19 cellular contexts compared by ENCODE assay signal in the genomic region with DNA sequence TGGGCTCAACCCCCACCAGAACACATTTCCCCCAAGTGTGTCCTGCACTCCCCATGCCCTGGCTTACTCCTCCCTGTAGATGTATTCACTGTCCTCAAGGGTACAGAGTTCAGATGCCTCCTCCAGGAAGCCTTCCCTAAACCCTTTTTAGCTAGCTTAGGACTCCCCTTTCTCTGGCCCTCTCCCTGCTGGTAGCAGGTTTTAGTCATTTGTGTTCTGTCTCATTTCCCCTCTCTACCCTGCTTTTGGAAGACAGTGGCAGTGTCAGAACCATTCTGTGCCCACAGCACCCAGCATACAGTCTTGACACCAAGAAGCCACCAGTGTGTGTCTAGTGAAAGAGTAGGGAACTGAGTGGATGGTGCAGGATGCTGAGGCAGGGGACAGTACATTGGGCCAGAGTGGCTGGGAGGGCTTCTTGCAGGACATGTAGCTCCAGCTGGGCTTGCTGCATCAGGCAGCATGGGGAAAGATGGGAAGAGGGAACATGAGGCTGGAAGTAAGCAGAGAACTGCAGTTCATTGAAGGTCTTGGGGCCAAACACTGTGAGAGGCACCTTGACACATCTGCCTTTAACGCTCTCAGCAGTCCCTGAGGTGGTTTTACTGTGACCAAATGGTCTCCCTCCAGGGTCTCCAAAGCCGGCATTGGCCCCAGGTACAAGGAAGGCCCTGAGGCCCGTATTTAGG. TPM values are rescaled to one million over a fixed set of nuclear protein-coding genes. Genes with fewer than 3 reads are reported as not detected.
DNase-seq lines count a peak whose midpoint lies in the region; ATAC-seq and TF ChIP-seq lines count a peak whose summit lies in the region.
"Had no signal": no experiment of that assay in that cellular context is flagged by ENCODE, and none has a peak within 500 bp of the region (broad histone marks: within the 10 kb centered on the region; RNA-seq: fewer than 3 reads in every experiment).

No MANE protein-coding gene starts in this region.

- H3K27me3 Mint-ChIP-seq in CD8-positive, alpha-beta memory T cell = peaks cover 27 to 40% of the 10 kb centered on the region in 2 donors
- H3K27me3 Mint-ChIP-seq in activated B cell treated with CpG ODN at 0.5 μM for 24 hours = peaks cover 38% of the 10 kb centered on the region
- H3K27me3 Mint-ChIP-seq in naive thymus-derived CD8-positive, alpha-beta T cell = peaks cover 3 to 21% (median 14%) of the 10 kb centered on the region in 5 donors
- H3K27me3 Mint-ChIP-seq in activated T-cell treated with anti-CD3 and anti-CD28 coated beads, Interleukin-2, amount 50 U/mL, for 72 hours (ENCODE audit: low read depth) = peaks cover 45% of the 10 kb centered on the region

- H3K4me1 Mint-ChIP-seq in CD8-positive, alpha-beta memory T cell = peaks cover 13 to 24% (median 15%) of the 10 kb centered on the region in 3 donors
- peaks cover 31% of the 10 kb centered on the region for H3K4me1 Mint-ChIP-seq in activated B cell treated with CpG ODN at 0.5 μM for 24 hours
- H3K4me1 Mint-ChIP-seq in naive thymus-derived CD8-positive, alpha-beta T cell = peaks cover 7 to 48% (median 42%) of the 10 kb centered on the region in 4 donors
- H3K4me1 Mint-ChIP-seq in activated T-cell treated with anti-CD3 and anti-CD28 coated beads, Interleukin-2, amount 50 U/mL, for 72 hours (ENCODE audit: low read depth) = peaks cover 30% of the 10 kb centered on the region

- H3K4me1 ChIP-seq in CD8-positive, alpha-beta memory T cell (ENCODE audit: insufficient read depth, low read length) = peaks cover 30% of the 10 kb centered on the region

- TF ChIP-seq CTCF in 22Rv1 (IDR thresholded peaks at IDR 0.05) (no peak), activated B cell treated with CpG ODN at 0.5 μM for 24 hours (IDR thresholded peaks at IDR 0.05) (no peak), dorsolateral prefrontal cortex (IDR thresholded peaks at IDR 0.05 in 54 of 56, conservative IDR thresholded peaks at IDR 0.05 in 2 of 56; ENCODE audit: low read depth in 1 of 56, partially characterized antibody in 56 of 56) (no peak)

- CTCF ChIA-PET in CD8-positive, alpha-beta memory T cell (lab: Charles Lee) = no interaction called here
- CTCF ChIA-PET in activated B cell treated with CpG ODN at 0.5 μM for 24 hours (lab: Charles Lee) = no interaction called here

- H3K9me3 ChIP-seq in CD8-positive, alpha-beta memory T cell (ENCODE audit: low read length) = no peaks in the 10 kb centered on the region
- H3K9me3 ChIP-seq: gastroesophageal sphincter, ovary, uterus had no signal

- H3K27ac Mint-ChIP-seq in CD8-positive, alpha-beta memory T cell = peak overlapping the region in 5 of 8 donors; percentile 0 to 78 (median 3)
- no peak overlapping the region for H3K27ac Mint-ChIP-seq in activated B cell treated with CpG ODN at 0.5 μM for 24 hours
- peak overlapping the region in 6 of 10 donors; percentile 0 to 90 (median 14) for H3K27ac Mint-ChIP-seq in naive thymus-derived CD8-positive, alpha-beta T cell
- no peak overlapping the region for H3K27ac Mint-ChIP-seq in activated T-cell treated with anti-CD3 and anti-CD28 coated beads, Interleukin-2, amount 50 U/mL, for 72 hours
- H3K27ac Mint-ChIP-seq: activated CD8-positive, alpha-beta T cell treated with anti-CD3 and anti-CD28 coated beads, Interleukin-2, amount 10 ng/mL, durations not matched to agents 7 days and 5 days; activated T-helper 2 cell treated with anti-CD3 and anti-CD28 coated beads, Interferon-gamma antibody, Interleukin-2, Interleukin-4, amounts not matched to agents 10 μg/mL and 5 μg/mL and 100 μg/mL, durations not matched to agents 14 hours and 24 hours and 36 hours had no signal

- 0 out of 2 replicates have a peak overlapping the region, but pooled peaks have one; percentile 18 for H3K27ac ChIP-seq in 22Rv1
- H3K27ac ChIP-seq in CD8-positive, alpha-beta memory T cell (ENCODE audit: low read depth, low read length) = no peak overlapping the region
- peak overlapping the region in 14 of 59 donors; percentile 3 to 83 (median 35) for H3K27ac ChIP-seq in dorsolateral prefrontal cortex
- H3K27ac ChIP-seq: uterus had no signal

- H3K36me3 ChIP-seq in CD8-positive, alpha-beta memory T cell (ENCODE audit: insufficient read depth, low read length) = no peaks in the 10 kb centered on the region
- H3K36me3 ChIP-seq: gastroesophageal sphincter, ovary, uterus had no signal

- H3K36me3 Mint-ChIP-seq in CD8-positive, alpha-beta memory T cell = no peaks in the 10 kb centered on the region
- no peaks in the 10 kb centered on the region for H3K36me3 Mint-ChIP-seq in activated B cell treated with CpG ODN at 0.5 μM for 24 hours (ENCODE audit: low read depth)
- H3K36me3 Mint-ChIP-seq in naive thymus-derived CD8-positive, alpha-beta T cell = no peaks in the 10 kb centered on the region
- H3K36me3 Mint-ChIP-seq in activated T-cell treated with anti-CD3 and anti-CD28 coated beads, Interleukin-2, amount 50 U/mL, for 72 hours (ENCODE audit: insufficient read depth in 2 of 2) = no peaks in the 10 kb centered on the region

- ATAC-seq in activated B cell treated with CpG ODN at 0.5 μM for 24 hours (ENCODE audit: low read depth) (no peak), HG03469 (IDR thresholded peaks at IDR 0.05; ENCODE audit: unreplicated experiment) (no peak), HG02870 (IDR thresholded peaks at IDR 0.05; ENCODE audit: unreplicated experiment) (no peak)
- ATAC-seq in naive thymus-derived CD8-positive, alpha-beta T cell = no peak
- ATAC-seq in activated T-cell treated with anti-CD3 and anti-CD28 coated beads, Interleukin-2, amount 50 U/mL, for 72 hours (replicated peaks in 1 of 2) = no peak
- ATAC-seq: activated CD8-positive, alpha-beta T cell treated with anti-CD3 and anti-CD28 coated beads, Interleukin-2, amount 10 ng/mL, durations not matched to agents 7 days and 5 days; gastroesophageal sphincter; PC-3; SK-N-SH treated with all-trans-retinoic acid at 6 μM for 48 hours; stimulated activated naive CD8-positive, alpha-beta T cell treated with anti-CD3 and anti-CD28 coated beads, Interleukin-15, Interleukin-2, amounts not matched to agents 100 U/mL and 50 U/mL, for 24 hours had no signal

- intact Hi-C loops in activated B cell treated with CpG ODN at 0.5 μM for 24 hours (cut with micrococcal nuclease) = loop anchor here (10.0 kb wide), 2 partner anchors 671 to 1571 kb away; no protein-coding TSS in a partner anchor
- intact Hi-C loops in dorsolateral prefrontal cortex (cut with DNase I) = loop anchor here (2.0 to 5.0 kb wide), 2 partner anchors 53 to 54 kb away; no protein-coding TSS in a partner anchor

- POLR2A ChIA-PET in CD8-positive, alpha-beta memory T cell (lab: Charles Lee) = no interaction called here
- POLR2A ChIA-PET in activated B cell treated with CpG ODN at 0.5 μM for 24 hours (lab: Charles Lee) = interaction anchor here (1.0 kb wide), 1 partner anchor 18 kb away, joined by 3 read pairs; no protein-coding TSS in a partner anchor
- POLR2A ChIA-PET in naive thymus-derived CD8-positive, alpha-beta T cell (lab: Charles Lee) = interaction anchor here (1.3 kb wide), 1 partner anchor 122 kb away, joined by 4 read pairs; the partner anchor contains the start of gene SCMH1

- DNase-seq in CD8-positive, alpha-beta memory T cell = peak in 1 of 5 donors; percentile 42
- DNase-seq in activated B cell treated with CpG ODN at 0.5 μM for 24 hours = no peak
- DNase-seq in naive thymus-derived CD8-positive, alpha-beta T cell = no peak
- no peak for DNase-seq in activated T-cell treated with anti-CD3 and anti-CD28 coated beads, Interleukin-2, amount 50 U/mL, for 72 hours
- no peak for DNase-seq in dorsolateral prefrontal cortex
- DNase-seq: activated CD8-positive, alpha-beta T cell treated with anti-CD3 and anti-CD28 coated beads, Interleukin-2, amount 10 ng/mL, durations not matched to agents 7 days and 5 days; aorta; PC-3; stimulated activated naive CD8-positive, alpha-beta T cell treated with anti-CD3 and anti-CD28 coated beads, Interleukin-15, Interleukin-2, amounts not matched to agents 100 U/mL and 50 U/mL, for 24 hours; uterus had no signal

- H3K9me3 Mint-ChIP-seq in CD8-positive, alpha-beta memory T cell = no peaks in the 10 kb centered on the region
- H3K9me3 Mint-ChIP-seq in activated B cell treated with CpG ODN at 0.5 μM for 24 hours = no peaks in the 10 kb centered on the region
- no peaks in the 10 kb centered on the region for H3K9me3 Mint-ChIP-seq in naive thymus-derived CD8-positive, alpha-beta T cell
- no peaks in the 10 kb centered on the region for H3K9me3 Mint-ChIP-seq in activated T-cell treated with anti-CD3 and anti-CD28 coated beads, Interleukin-2, amount 50 U/mL, for 72 hours
- H3K9me3 Mint-ChIP-seq: activated T-helper 2 cell treated with anti-CD3 and anti-CD28 coated beads, Interferon-gamma antibody, Interleukin-2, Interleukin-4, amounts not matched to agents 10 μg/mL and 5 μg/mL and 100 μg/mL, durations not matched to agents 14 hours and 24 hours and 36 hours had no signal

- peaks cover 16% of the 10 kb centered on the region for H3K27me3 ChIP-seq in CD8-positive, alpha-beta memory T cell (ENCODE audit: insufficient read depth, low read length, poor library complexity, severe bottlenecking)
- H3K27me3 ChIP-seq in dorsolateral prefrontal cortex = peaks cover 0 to 3% (median 0%) of the 10 kb centered on the region in 45 donors
- H3K27me3 ChIP-seq: ovary, uterus had no signal

- no peak overlapping the region for H3K4me3 ChIP-seq in CD8-positive, alpha-beta memory T cell (ENCODE audit: low read length)
- H3K4me3 ChIP-seq in dorsolateral prefrontal cortex = peak overlapping the region in 5 of 59 donors; percentile 71 to 85 (median 75)
- H3K4me3 ChIP-seq: gastroesophageal sphincter, ovary, smooth muscle cell, uterus had no signal

- H3K4me3 Mint-ChIP-seq in CD8-positive, alpha-beta memory T cell = peak overlapping the region in 2 of 7 donors; percentile 36 to 72
- peak overlapping the region; percentile 7 for H3K4me3 Mint-ChIP-seq in activated B cell treated with CpG ODN at 0.5 μM for 24 hours
- H3K4me3 Mint-ChIP-seq in naive thymus-derived CD8-positive, alpha-beta T cell = peak overlapping the region in 6 of 10 donors; percentile 6 to 56 (median 18)
- H3K4me3 Mint-ChIP-seq in activated T-cell treated with anti-CD3 and anti-CD28 coated beads, Interleukin-2, amount 50 U/mL, for 72 hours = peak overlapping the region in 1 of 2 donors; percentile 20
- H3K4me3 Mint-ChIP-seq: activated CD8-positive, alpha-beta T cell treated with anti-CD3 and anti-CD28 coated beads, Interleukin-2, amount 10 ng/mL, durations not matched to agents 7 days and 5 days had no signal

RNA-seq across cellular contexts. Expression of gene FOXO6, which starts 2.5 kb away (rescaled TPM):
- under 1 TPM in 1 of 2 experiments, not detected in 1; 0.11 TPM for total RNA-seq in CD8-positive, alpha-beta memory T cell
- not detected for polyA plus RNA-seq in CD8-positive, alpha-beta memory T cell
- total RNA-seq in activated B cell treated with CpG ODN at 0.5 μM for 24 hours (0.12 and 0.55 TPM in 2 replicates), dorsolateral prefrontal cortex (1 to 10 TPM; 1.7 to 8.3 (median 3.8) TPM)
- under 1 TPM in 1 of 2 experiments, not detected in 1; 0.19 TPM for total RNA-seq in naive thymus-derived CD8-positive, alpha-beta T cell
- polyA plus RNA-seq in naive thymus-derived CD8-positive, alpha-beta T cell = not detected
- under 1 TPM; 0.19 to 0.21 TPM for total RNA-seq in activated T-cell treated with anti-CD3 and anti-CD28 coated beads, Interleukin-2, amount 50 U/mL, for 72 hours
- total RNA-seq: lung microvascular endothelial cell had no signal

Comparison
In these comparisons a context has a peak if more than half of its experiments do, and no peak if none do; other contexts are left out.
1. H3K27ac Mint-ChIP-seq: peak in CD8-positive, alpha-beta memory T cell (5 of 8) and naive thymus-derived CD8-positive, alpha-beta T cell (6 of 10); none in activated B cell treated with CpG ODN at 0.5 μM for 24 hours (single experiment) and activated T-cell treated with anti-CD3 and anti-CD28 coated beads, Interleukin-2, amount 50 U/mL, for 72 hours (single experiment).